Comparison of ENCODE assay signal across 21 cellular contexts in genomic region chr11:105130189-105130813, GRCh38. TPM values are rescaled to one million over a fixed set of nuclear protein-coding genes. Genes with fewer than 3 reads are reported as not detected.
"Had no signal": no experiment of that assay in that cellular context is flagged by ENCODE, and none has a peak within 500 bp of the region (broad histone marks: within the 10 kb centered on the region; RNA-seq: fewer than 3 reads in every experiment).

No MANE protein-coding gene starts in this region.

- H3K79me2 ChIP-seq: hepatocyte, parathyroid adenoma had no signal

- H3K4me1 ChIP-seq: gastrocnemius medialis, parathyroid adenoma, testis had no signal

- DNase-seq: activated CD4-positive, alpha-beta T cell treated with anti-CD3 and anti-CD28 coated beads, Interleukin-2, amount 50 U/mL, for 4 hours; activated CD4-positive, CD25-positive, alpha-beta regulatory T cell treated with anti-CD3 and anti-CD28 coated beads, Interleukin-2, amount 50 U/mL, for 72 hours; activated CD8-positive, alpha-beta memory T cell treated with anti-CD3 and anti-CD28 coated beads, Interleukin-2, amount 10 ng/mL, durations not matched to agents 7 days and 5 days; activated effector memory CD4-positive, alpha-beta T cell treated with anti-CD3 and anti-CD28 coated beads, Interleukin-2, amount 50 U/mL, for 16 hours; activated naive CD8-positive, alpha-beta T cell treated with anti-CD3 and anti-CD28 coated beads for 36 hours; activated T-cell treated with anti-CD3 and anti-CD28 coated beads, Interleukin-2, amount 50 U/mL, for 24 hours; anterior cingulate cortex; gastrocnemius medialis; kidney glomerular epithelial cell; stimulated activated CD4-positive, alpha-beta T cell treated with anti-CD3 and anti-CD28 coated beads, Interleukin-15, amount 100 ng/mL, for 24 hours; stimulated activated CD4-positive, alpha-beta T cell treated with anti-CD3 and anti-CD28 coated beads, Interleukin-4, amount 100 ng/mL, for 24 hours; stimulated activated naive CD8-positive, alpha-beta T cell treated with anti-CD3 and anti-CD28 coated beads, Interleukin-15, amount 100 ng/mL, for 72 hours; testis had no signal

- H3K9ac ChIP-seq: parathyroid adenoma had no signal

- H3K4me2 ChIP-seq: hepatocyte had no signal

- H2AFZ ChIP-seq: hepatocyte, parathyroid adenoma had no signal

- H3K27ac Mint-ChIP-seq: activated CD8-positive, alpha-beta memory T cell treated with anti-CD3 and anti-CD28 coated beads, Interleukin-2, amount 10 ng/mL, durations not matched to agents 7 days and 5 days; activated naive CD8-positive, alpha-beta T cell treated with anti-CD3 and anti-CD28 coated beads for 36 hours; activated T-cell treated with anti-CD3 and anti-CD28 coated beads, Interleukin-2, amount 50 U/mL, for 24 hours; T-helper 2 cell treated with Interferon-gamma antibody and Interleukin-4, amounts not matched to agents 5 μg/mL and 100 μg/mL, for 36 hours had no signal

- H3K27ac ChIP-seq: gastrocnemius medialis, hepatocyte, parathyroid adenoma, testis had no signal

- H3K4me1 Mint-ChIP-seq: activated CD8-positive, alpha-beta memory T cell treated with anti-CD3 and anti-CD28 coated beads, Interleukin-2, amount 10 ng/mL, durations not matched to agents 7 days and 5 days; activated naive CD8-positive, alpha-beta T cell treated with anti-CD3 and anti-CD28 coated beads for 36 hours; stimulated activated naive CD8-positive, alpha-beta T cell treated with anti-CD3 and anti-CD28 coated beads, Interleukin-15, amount 100 ng/mL, for 72 hours had no signal

- H3K4me3 Mint-ChIP-seq: activated CD8-positive, alpha-beta memory T cell treated with anti-CD3 and anti-CD28 coated beads, Interleukin-2, amount 10 ng/mL, durations not matched to agents 7 days and 5 days; activated naive CD8-positive, alpha-beta T cell treated with anti-CD3 and anti-CD28 coated beads for 36 hours; activated T-cell treated with anti-CD3 and anti-CD28 coated beads, Interleukin-2, amount 50 U/mL, for 24 hours; stimulated activated naive CD8-positive, alpha-beta T cell treated with anti-CD3 and anti-CD28 coated beads, Interleukin-15, amount 100 ng/mL, for 72 hours; T-helper 2 cell treated with Interferon-gamma antibody and Interleukin-4, amounts not matched to agents 5 μg/mL and 100 μg/mL, for 36 hours had no signal

- H3K9me3 ChIP-seq: gastrocnemius medialis, testis had no signal

- H3K9me3 Mint-ChIP-seq: T-helper 2 cell treated with Interferon-gamma antibody and Interleukin-4, amounts not matched to agents 5 μg/mL and 100 μg/mL, for 36 hours had no signal

- H3K27me3 Mint-ChIP-seq: activated CD8-positive, alpha-beta memory T cell treated with anti-CD3 and anti-CD28 coated beads, Interleukin-2, amount 10 ng/mL, durations not matched to agents 7 days and 5 days; activated naive CD8-positive, alpha-beta T cell treated with anti-CD3 and anti-CD28 coated beads for 36 hours; stimulated activated naive CD8-positive, alpha-beta T cell treated with anti-CD3 and anti-CD28 coated beads, Interleukin-15, amount 100 ng/mL, for 72 hours had no signal

- ATAC-seq: activated CD8-positive, alpha-beta memory T cell treated with anti-CD3 and anti-CD28 coated beads, Interleukin-2, amount 10 ng/mL, durations not matched to agents 7 days and 5 days; gastrocnemius medialis; stimulated activated naive CD8-positive, alpha-beta T cell treated with anti-CD3 and anti-CD28 coated beads, Interleukin-15, amount 100 ng/mL, for 72 hours had no signal

- H3K27me3 ChIP-seq: gastrocnemius medialis, hepatocyte, testis had no signal

- H3K4me3 ChIP-seq: gastrocnemius medialis, hepatocyte, testis had no signal

- H3K36me3 ChIP-seq: gastrocnemius medialis had no signal

- H3K36me3 Mint-ChIP-seq: activated naive CD8-positive, alpha-beta T cell treated with anti-CD3 and anti-CD28 coated beads for 36 hours had no signal

RNA-seq across cellular contexts. Expression of gene CARD18, which starts 9.3 kb away (rescaled TPM):
- total RNA-seq: activated CD8-positive, alpha-beta memory T cell treated with anti-CD3 and anti-CD28 coated beads, Interleukin-2, amount 10 ng/mL, durations not matched to agents 7 days and 5 days; activated naive CD8-positive, alpha-beta T cell treated with anti-CD3 and anti-CD28 coated beads for 36 hours; fibroblast of lung; gastrocnemius medialis; hepatocyte; liver; myocyte; renal cortical epithelial cell; urinary bladder had no signal
